In genomic region chr21:41678016-41678935, GRCh38 we compare ENCODE assay signal across 7 cellular contexts.
A peak's percentile ranks its signal among the peaks of the same experiment; 100 is the strongest.
DNase-seq lines count a peak whose midpoint lies in the region; TF ChIP-seq lines count a peak whose summit lies in the region.

No MANE protein-coding gene starts in this region.

- peak overlapping the region; percentile 73 for H2AFZ ChIP-seq in SK-N-SH (ENCODE audit: low read depth)

- no peaks in the 10 kb centered on the region for H3K9me2 ChIP-seq in SK-N-SH

- no peaks in the 10 kb centered on the region for H3K9me3 ChIP-seq in SK-N-SH
- H3K9me3 ChIP-seq in tibial nerve: no peaks in the 10 kb centered on the region

- TF ChIP-seq EP300 in SK-N-SH (IDR thresholded peaks at IDR 0.05; ENCODE audit: borderline replicate concordance in 1 of 2, low read depth in 1 of 2, low read length in 1 of 2) (no peak), tibial nerve (IDR thresholded peaks at IDR 0.05) (no peak)

- H3K9ac ChIP-seq in SK-N-SH: peak overlapping the region; percentile 25; the same call in 1 of the 2 replicates

- CTCF ChIA-PET in SK-N-SH (lab: Yijun Ruan, JAX) (no interaction called here), GM10248 (lab: Yijun Ruan, JAX) (no interaction called here)

- H3K4me1 ChIP-seq in SK-N-SH (ENCODE audit: control insufficient read depth in 1 of 2, insufficient read depth in 2 of 2, low read depth in 1 of 2, low read length in 1 of 2): peaks cover 3 to 16% of the 10 kb centered on the region in 2 experiments; a peak in 3 of 4 replicates
- peaks cover 0 to 23% (median 6%) of the 10 kb centered on the region in 4 donors for H3K4me1 ChIP-seq in tibial nerve

- TF ChIP-seq RAD21 in SK-N-SH (IDR thresholded peaks at IDR 0.05; ENCODE audit: low read length): no peak

- 57% methylated on average over 12 of the region's 17 CpGs for WGBS in SK-N-SH (ENCODE audit: low lambda C conversion rate)
- 64 to 72% methylated on average over 17 of the region's 17 CpGs for WGBS in tibial nerve, 2 donors

- no peaks in the 10 kb centered on the region for H4K20me1 ChIP-seq in SK-N-SH (ENCODE audit: insufficient read depth)

- H3K4me3 ChIP-seq in LNCaP clone FGC (ENCODE audit: low read depth, low read length) (peak overlapping the region; percentile 44), SK-N-SH (ENCODE audit: low read depth in 2 of 2, low read length in 1 of 2) (no peak overlapping the region), tibial nerve (no peak overlapping the region)

- H3K27ac ChIP-seq in SK-N-SH (ENCODE audit: low read depth in 2 of 2, low read length in 1 of 2) (peak overlapping the region; percentile 57 to 59; a peak in 3 of 4 replicates), tibial nerve (peak overlapping the region in 3 of 4 donors; percentile 77 to 80 (median 78))

- DNase-seq in LNCaP clone FGC (ENCODE audit: low read depth) (peak; percentile 97), SK-N-SH (no peak), kidney tubule cell (ENCODE audit: low spot score) (peak; percentile 97), tibial nerve (ENCODE audit: low spot score in 2 of 2) (no peak), activated gamma-delta T cell treated with Interleukin-2 at 50 U/mL for 16 hours (no peak), germinal center (ENCODE audit: low spot score) (no peak), GM10248 (ENCODE audit: extremely low spot score) (no peak)

- no peaks in the 10 kb centered on the region for H3K79me2 ChIP-seq in SK-N-SH (ENCODE audit: insufficient read depth)

- H3K27me3 ChIP-seq in SK-N-SH (ENCODE audit: insufficient read depth) (no peaks in the 10 kb centered on the region), tibial nerve (no peaks in the 10 kb centered on the region)

- no peak for TF ChIP-seq POLR2A in tibial nerve (IDR thresholded peaks at IDR 0.05)

- POLR2A ChIA-PET in SK-N-SH (lab: Yijun Ruan, JAX) (no interaction called here), GM10248 (lab: Yijun Ruan, JAX) (no interaction called here)

- H3K36me3 ChIP-seq in SK-N-SH (replicated peaks in 1 of 2; ENCODE audit: control insufficient read depth in 1 of 2, insufficient read depth in 2 of 2, low read length in 1 of 2) (no peaks in the 10 kb centered on the region), tibial nerve (no peaks in the 10 kb centered on the region)

- 0 out of 2 replicates have a peak overlapping the region, but pooled peaks have one; percentile 32 for H3K4me2 ChIP-seq in SK-N-SH

- TF ChIP-seq CTCF in LNCaP clone FGC (IDR thresholded peaks at IDR 0.05; ENCODE audit: control insufficient read depth, extremely low read depth, insufficient read depth) (peak; percentile 26; the same call in 1 of the 2 replicates), SK-N-SH (IDR thresholded peaks at IDR 0.05) (no peak), tibial nerve (IDR thresholded peaks at IDR 0.05) (no peak), GM10248 (IDR thresholded peaks at IDR 0.05; ENCODE audit: control extremely low read depth, extremely low read depth, low read depth, missing control alignments) (no peak)

- H3F3A ChIP-seq in SK-N-SH (replicated peaks; ENCODE audit: insufficient read depth): no peaks in the 10 kb centered on the region

TF ChIP-seq in SK-N-SH, 30 proteins besides CTCF, POLR2A, EP300 and RAD21:
- TF ChIP-seq FOSL2 (IDR thresholded peaks at IDR 0.05; ENCODE audit: borderline replicate concordance, low read depth) (peak; percentile 3; the same call in 1 of the 2 replicates), GABPA (IDR thresholded peaks at IDR 0.05; ENCODE audit: low read depth) (no peak), PBX3 (IDR thresholded peaks at IDR 0.05) (peak; percentile 42)

Comparison
In these comparisons a context has a peak if more than half of its experiments do, and no peak if none do; other contexts are left out.
1. DNase-seq: peak in LNCaP clone FGC (single experiment) and kidney tubule cell (single experiment); none in SK-N-SH (single experiment), tibial nerve (0 of 2), activated gamma-delta T cell treated with Interleukin-2 at 50 U/mL for 16 hours (single experiment), germinal center (single experiment) and GM10248 (single experiment).